ENCODE assay signal across 8 cellular contexts in the genomic region with DNA sequence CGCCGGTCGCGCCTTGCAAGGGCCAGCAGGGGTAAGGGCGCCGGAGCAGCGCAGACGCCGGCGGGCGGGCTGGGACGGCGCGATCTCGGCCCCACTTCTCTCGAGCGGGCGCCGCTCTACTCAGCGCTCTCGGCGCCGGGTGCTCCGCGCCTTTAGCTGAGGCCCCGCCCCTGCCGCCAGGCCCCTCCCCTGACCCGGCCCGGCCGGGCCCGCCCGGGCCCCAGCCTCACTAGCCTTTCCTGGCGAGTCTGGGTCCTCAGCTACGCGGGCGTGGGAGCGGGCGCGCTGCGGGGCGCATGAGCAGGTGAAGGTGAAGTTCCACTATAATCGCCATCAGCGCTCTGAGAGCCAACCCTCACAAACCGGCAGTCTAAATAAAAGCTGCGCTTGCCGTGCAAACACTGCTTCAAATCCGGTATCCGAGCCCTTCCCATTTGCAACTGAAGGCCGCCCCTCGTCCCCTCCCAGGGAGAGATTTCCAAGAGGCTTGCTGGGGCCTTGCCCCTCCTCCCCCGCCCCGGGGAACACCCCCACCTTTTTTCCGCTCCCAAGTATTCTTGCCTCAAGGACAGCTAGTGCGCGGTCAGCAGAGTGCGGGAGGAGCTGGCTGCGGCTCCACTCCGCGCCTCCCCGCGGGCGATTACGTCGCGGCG.
DNase-seq lines count a peak whose midpoint lies in the region; ATAC-seq lines count a peak whose summit lies in the region.

A gene with protein sequence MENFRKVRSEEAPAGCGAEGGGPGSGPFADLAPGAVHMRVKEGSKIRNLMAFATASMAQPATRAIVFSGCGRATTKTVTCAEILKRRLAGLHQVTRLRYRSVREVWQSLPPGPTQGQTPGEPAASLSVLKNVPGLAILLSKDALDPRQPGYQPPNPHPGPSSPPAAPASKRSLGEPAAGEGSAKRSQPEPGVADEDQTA (minus strand): TSS at position 125 of the 653 bp plus-strand sequence. CDS start 189 bp downstream, outside the sequence.

- H3K36me3 ChIP-seq in ACC112 (ENCODE audit: insufficient read depth, low read length), result no peaks in the 10 kb centered on the region

- H3K27ac ChIP-seq in ACC112 (ENCODE audit: low read depth, low read length) (peak within 1 kb of the TSS; percentile 87), epithelial cell of prostate (peak within 1 kb of the TSS; percentile 25)

- peak within 1 kb of the TSS; percentile 99 for H3K4me3 ChIP-seq in ACC112 (ENCODE audit: low read depth, low read length)

- peak; percentile 69 for ATAC-seq in GM18867 (IDR thresholded peaks at IDR 0.05; ENCODE audit: unreplicated experiment)
- peak; percentile 73 for ATAC-seq in HG03159 (IDR thresholded peaks at IDR 0.05; ENCODE audit: unreplicated experiment)

- peak within 1 kb of the TSS; percentile 98 for H2AFZ ChIP-seq in ACC112 (ENCODE audit: low read length, unreplicated experiment)

- DNase-seq in NCI-H748 (lab: John Stamatoyannopoulos, UW; ENCODE audit: unreplicated experiment) (peak; percentile 83), activated T-cell treated with anti-CD3 and anti-CD28 coated beads for 24 hours (ENCODE audit: low read depth) (peak; percentile 66), epithelial cell of prostate (ENCODE audit: low read depth, low spot score) (no peak), middle frontal gyrus (ENCODE audit: extremely low spot score, low spot score) (peak; percentile 18)
- DNase-seq in stimulated activated CD8-positive, alpha-beta memory T cell treated with anti-CD3 and anti-CD28 coated beads, Interleukin-15, amount 100 ng/mL, for 48 hours (ENCODE audit: low read depth in 2 of 2), result peak; percentile 66 to 67

- no peaks in the 10 kb centered on the region for H3K27me3 ChIP-seq in ACC112 (ENCODE audit: insufficient read depth, low read length)

- H3K79me2 ChIP-seq in ACC112 (ENCODE audit: control insufficient read depth, insufficient read depth, low read length, unreplicated experiment), result peaks cover 52% of the 10 kb centered on the region

- peaks cover 31% of the 10 kb centered on the region for H3K4me1 ChIP-seq in ACC112 (ENCODE audit: control insufficient read depth, insufficient read depth, low read length, unreplicated experiment)
